Comparison of ENCODE assay signal across 8 cellular contexts in the genomic region with DNA sequence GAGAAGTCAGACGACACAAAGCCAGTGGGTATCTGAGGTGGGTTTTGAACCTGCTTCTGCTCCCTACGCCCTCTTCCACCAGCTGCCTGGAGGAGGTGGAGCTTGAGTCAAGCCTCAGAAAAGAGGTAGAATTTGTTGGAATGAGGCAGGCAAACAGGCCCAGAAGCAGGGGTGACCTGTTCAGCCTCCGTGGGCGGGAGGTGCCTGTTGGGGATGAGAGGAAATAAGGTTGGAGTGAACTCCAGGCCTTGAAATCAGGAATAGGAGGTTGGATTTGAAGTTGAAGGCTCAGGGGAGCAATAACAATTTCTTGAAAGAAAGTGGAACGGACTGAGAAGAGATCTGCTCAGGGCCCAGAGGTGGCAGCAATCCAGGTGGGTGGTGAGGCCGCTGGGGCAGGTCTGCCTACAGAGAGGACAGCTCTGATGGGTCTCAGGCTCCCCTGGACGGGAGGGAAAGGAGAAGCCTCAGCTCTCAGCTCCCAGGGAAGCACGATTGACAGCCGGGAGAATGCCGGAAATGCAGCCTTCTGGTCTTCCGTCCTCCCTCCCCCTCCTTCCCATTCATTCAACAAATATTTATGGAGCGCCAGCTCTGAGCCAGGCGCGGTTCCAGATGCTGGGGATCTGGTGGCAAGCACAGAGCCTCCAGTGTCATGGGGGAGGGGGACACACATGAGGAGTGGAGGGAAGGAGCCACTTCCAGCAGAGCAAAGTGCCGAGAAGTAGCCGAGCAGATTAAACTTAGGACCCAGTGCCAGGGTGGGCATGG.
A peak's percentile ranks its signal among the peaks of the same experiment; 100 is the strongest.
DNase-seq lines count a peak whose midpoint lies in the region; ATAC-seq and TF ChIP-seq lines count a peak whose summit lies in the region.

No MANE protein-coding gene starts in this region.

- H3K27ac ChIP-seq in HUES48 (ENCODE audit: low read depth, low read length) (peak overlapping the region; percentile 65), brain microvascular endothelial cell (peak overlapping the region; percentile 78)

- no peak overlapping the region for H3K9ac ChIP-seq in HUES48 (ENCODE audit: low read depth, low read length)

- ATAC-seq in HG03280 (IDR thresholded peaks at IDR 0.05; ENCODE audit: unreplicated experiment) = no peak

- H3K9me3 ChIP-seq in HUES48 (ENCODE audit: control insufficient read depth, insufficient read depth, low read length) = no peaks in the 10 kb centered on the region

- in situ Hi-C loops in brain microvascular endothelial cell (cut with HindIII; ENCODE audit: low pct_ligation_motif_present, low sequenced_read_pairs) = no loop called here

- peaks cover 27% of the 10 kb centered on the region for H3K4me1 ChIP-seq in HUES48 (ENCODE audit: control insufficient read depth, insufficient read depth, low read length)

- no peaks in the 10 kb centered on the region for H3K36me3 ChIP-seq in HUES48 (ENCODE audit: control insufficient read depth, insufficient read depth, low read length)
- H3K36me3 ChIP-seq in brain microvascular endothelial cell (replicated peaks) = peaks cover 2% of the 10 kb centered on the region

- DNase-seq in AG08396 (ENCODE audit: low spot score) = peak; percentile 89
- DNase-seq in brain microvascular endothelial cell = peak; percentile 68
- DNase-seq in medulla oblongata (ENCODE audit: extremely low spot score) = peak; percentile 58
- no peak for DNase-seq in ecto neural progenitor cell (ENCODE audit: low spot score)
- no peak for DNase-seq in midbrain (lab: John Stamatoyannopoulos, UW)
- no peak for DNase-seq in effector CD8-positive, alpha-beta T cell (lab: John Stamatoyannopoulos, UW)

- H3K27me3 ChIP-seq in HUES48 (ENCODE audit: control insufficient read depth, insufficient read depth, low read length) (peaks cover 17% of the 10 kb centered on the region), brain microvascular endothelial cell (replicated peaks) (no peaks in the 10 kb centered on the region)

- no peak for TF ChIP-seq CTCF in brain microvascular endothelial cell (IDR thresholded peaks at IDR 0.05; ENCODE audit: low read depth, low read length, missing control alignments)

- H3K4me3 ChIP-seq in HUES48 (ENCODE audit: low read depth, low read length) (no peak overlapping the region), brain microvascular endothelial cell (ENCODE audit: low read depth, low read length) (peak overlapping the region; percentile 17)

Comparison
In these comparisons a context has a peak if more than half of its experiments do, and no peak if none do; other contexts are left out.
1. DNase-seq: peak in AG08396 (single experiment), brain microvascular endothelial cell (single experiment) and medulla oblongata (single experiment); none in ecto neural progenitor cell (single experiment), midbrain (single experiment) and effector CD8-positive, alpha-beta T cell (single experiment).